Comparison of ENCODE assay signal across 8 cellular contexts in genomic region chr10:91887075-91887899, GRCh38. TPM values are rescaled to one million over a fixed set of nuclear protein-coding genes. Genes with fewer than 3 reads are reported as not detected.
DNase-seq lines count a peak whose midpoint lies in the region; ATAC-seq and TF ChIP-seq lines count a peak whose summit lies in the region.

No MANE protein-coding gene starts in this region.

- ATAC-seq in HG03442 (IDR thresholded peaks at IDR 0.05; ENCODE audit: unreplicated experiment): peak; percentile 58
- ATAC-seq in HG03108 (IDR thresholded peaks at IDR 0.05; ENCODE audit: unreplicated experiment): no peak

- H3K9me3 ChIP-seq in BLaER1 treated with 17β-estradiol and CSF1 and Interleukin-3, amounts not matched to agents 10 nM and 100 nM (replicated peaks in 1 of 11): no peaks in the 10 kb centered on the region
- H3K9me3 ChIP-seq in esophagus muscularis mucosa (no peaks in the 10 kb centered on the region), muscle layer of colon (ENCODE audit: low read length) (no peaks in the 10 kb centered on the region), tibial artery (no peaks in the 10 kb centered on the region)

- peaks cover 13 to 32% (median 25%) of the 10 kb centered on the region in 10 experiments for H3K4me1 ChIP-seq in BLaER1 treated with 17β-estradiol and CSF1 and Interleukin-3, amounts not matched to agents 10 nM and 100 nM
- peaks cover 26 to 32% (median 30%) of the 10 kb centered on the region in 4 donors for H3K4me1 ChIP-seq in esophagus muscularis mucosa
- peaks cover 21% of the 10 kb centered on the region for H3K4me1 ChIP-seq in muscle layer of colon (ENCODE audit: insufficient read depth, low read length)
- peaks cover 0 to 35% (median 24%) of the 10 kb centered on the region in 4 donors for H3K4me1 ChIP-seq in tibial artery

- TF ChIP-seq CTCF in esophagus muscularis mucosa (IDR thresholded peaks at IDR 0.05): no peak
- TF ChIP-seq CTCF in tibial artery (IDR thresholded peaks at IDR 0.05): no peak

- H4K20me1 ChIP-seq in BLaER1 treated with 17β-estradiol and CSF1 and Interleukin-3, amounts not matched to agents 10 nM and 100 nM: no peaks in the 10 kb centered on the region

- WGBS in esophagus muscularis mucosa: 4% methylated on average over 40 of the region's 60 CpGs

- DNase-seq in activated CD8-positive, alpha-beta memory T cell treated with anti-CD3 and anti-CD28 coated beads, Interleukin-2, amount 50 U/mL, for 4 hours: peak; percentile 29
- DNase-seq in esophagus muscularis mucosa (ENCODE audit: extremely low spot score) (no peak), tibial artery (peak in 1 of 2 donors; percentile 54), GF-D8 (lab: John Stamatoyannopoulos, UW) (no peak)

- intact Hi-C loops in esophagus muscularis mucosa (cut with DNase I): no loop called here
- intact Hi-C loops in tibial artery (cut with DNase I; ENCODE audit: low total_unique reads): no loop called here

- H3K4me3 ChIP-seq in BLaER1 treated with 17β-estradiol and CSF1 and Interleukin-3, amounts not matched to agents 10 nM and 100 nM: peak overlapping the region; percentile 24 to 62 (median 48); a peak in 18 of 20 replicates
- H3K4me3 ChIP-seq in esophagus muscularis mucosa (peak overlapping the region; percentile 58 to 70 (median 64)), muscle layer of colon (ENCODE audit: low read depth in 1 of 2, low read length in 2 of 2) (peak overlapping the region; percentile 38 to 79), tibial artery (peak overlapping the region; percentile 60 to 73)

- TF ChIP-seq POLR2A in esophagus muscularis mucosa (IDR thresholded peaks at IDR 0.05; ENCODE audit: low read depth): no peak

- no peaks in the 10 kb centered on the region for H3K36me3 ChIP-seq in BLaER1 treated with 17β-estradiol and CSF1 and Interleukin-3, amounts not matched to agents 10 nM and 100 nM
- no peaks in the 10 kb centered on the region for H3K36me3 ChIP-seq in esophagus muscularis mucosa
- no peaks in the 10 kb centered on the region for H3K36me3 ChIP-seq in muscle layer of colon (ENCODE audit: insufficient read depth, low read length)
- no peaks in the 10 kb centered on the region for H3K36me3 ChIP-seq in tibial artery

- no peak for TF ChIP-seq EP300 in esophagus muscularis mucosa (IDR thresholded peaks at IDR 0.05)

- peaks cover 18 to 37% (median 23%) of the 10 kb centered on the region in 11 experiments for H3K27me3 ChIP-seq in BLaER1 treated with 17β-estradiol and CSF1 and Interleukin-3, amounts not matched to agents 10 nM and 100 nM
- H3K27me3 ChIP-seq in esophagus muscularis mucosa: no peaks in the 10 kb centered on the region
- H3K27me3 ChIP-seq in muscle layer of colon (ENCODE audit: control insufficient read depth in 1 of 2, insufficient read depth in 2 of 2, low read length in 2 of 2): no peaks in the 10 kb centered on the region
- no peaks in the 10 kb centered on the region for H3K27me3 ChIP-seq in tibial artery

- peak overlapping the region in 2 of 11 experiments; percentile 14 to 16; a peak in 1 of 22 replicates for H3K9ac ChIP-seq in BLaER1 treated with 17β-estradiol and CSF1 and Interleukin-3, amounts not matched to agents 10 nM and 100 nM
- no peak overlapping the region for H3K9ac ChIP-seq in muscle layer of colon (ENCODE audit: low read length)

- H3K27ac ChIP-seq in BLaER1 treated with 17β-estradiol and CSF1 and Interleukin-3, amounts not matched to agents 10 nM and 100 nM: no peak overlapping the region
- H3K27ac ChIP-seq in esophagus muscularis mucosa (replicated peaks in 1 of 4) (peak overlapping the region in 1 of 4 donors; percentile 25), muscle layer of colon (ENCODE audit: low read depth, low read length) (peak overlapping the region; percentile 8), tibial artery (peak overlapping the region; percentile 61 to 81)

- peak overlapping the region; percentile 52 to 88 (median 71) for H3K4me2 ChIP-seq in BLaER1 treated with 17β-estradiol and CSF1 and Interleukin-3, amounts not matched to agents 10 nM and 100 nM

RNA-seq across cellular contexts. Expression of gene FGFBP3, which starts 22.0 kb away (rescaled TPM):
- total RNA-seq in esophagus muscularis mucosa: 1 to 10 TPM in 2 of 4 donors, under 1 TPM in 2; 0.58 to 1.7 (median 0.85) TPM

RNA-seq across cellular contexts. Expression of gene BTAF1, which starts 36.3 kb away (rescaled TPM):
- total RNA-seq in esophagus muscularis mucosa: 10 to 100 TPM; 20.7 to 48.6 (median 26.1) TPM

Comparison
In these comparisons a context has a peak if more than half of its experiments do, and no peak if none do; other contexts are left out.
1. H3K27ac ChIP-seq: peak in muscle layer of colon (single experiment) and tibial artery (2 of 2); none in BLaER1 treated with 17β-estradiol and CSF1 and Interleukin-3, amounts not matched to agents 10 nM and 100 nM (0 of 11).
2. Peak in every context shown above with its lines, with median percentiles within 50 percentile points of each other: H3K4me3 ChIP-seq.